Comparison of ENCODE assay signal across 9 cellular contexts in the genomic region with DNA sequence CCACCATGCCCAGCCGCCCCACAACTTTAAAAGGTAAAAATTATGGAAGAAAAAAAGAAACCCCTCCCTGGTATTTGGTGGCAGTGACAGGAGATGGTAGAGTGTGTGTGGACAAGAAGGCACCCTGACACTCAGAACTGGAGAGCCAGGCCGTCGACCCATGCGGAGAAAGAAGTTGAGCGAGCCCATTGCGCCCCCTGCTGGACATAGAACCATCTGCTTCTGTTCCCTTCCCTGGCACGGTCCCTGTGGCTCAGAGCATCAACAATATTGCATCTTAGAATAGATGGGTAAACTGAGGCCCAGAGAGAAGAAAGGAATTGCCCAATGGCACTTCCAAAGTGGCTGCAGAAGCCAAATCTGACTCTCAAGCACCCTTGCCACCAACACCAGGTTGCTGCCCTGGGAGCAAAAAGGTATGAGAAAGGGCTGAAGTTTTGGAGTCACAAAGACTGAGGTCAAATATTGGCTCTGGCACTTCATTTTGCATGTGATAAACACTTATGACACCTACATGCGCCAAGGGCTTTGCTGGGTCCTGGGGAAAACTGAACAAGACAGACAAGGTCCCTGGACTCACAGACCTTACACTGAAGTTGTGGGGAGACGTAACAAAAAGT. TPM values are rescaled to one million over a fixed set of nuclear protein-coding genes. Genes with fewer than 3 reads are reported as not detected.
A peak's percentile ranks its signal among the peaks of the same experiment; 100 is the strongest.
DNase-seq lines count a peak whose midpoint lies in the region; ATAC-seq and TF ChIP-seq lines count a peak whose summit lies in the region.
"Had no signal": no experiment of that assay in that cellular context is flagged by ENCODE, and none has a peak within 500 bp of the region (broad histone marks: within the 10 kb centered on the region; RNA-seq: fewer than 3 reads in every experiment).

No MANE protein-coding gene starts in this region.

- DNase-seq in AG09309 (ENCODE audit: low read depth) (no peak), H9 (peak; percentile 77), NCI-H748 (lab: John Stamatoyannopoulos, UW; ENCODE audit: unreplicated experiment) (peak; percentile 72), mesenchymal stem cell (peak; percentile 76)
- DNase-seq in activated CD4-positive, alpha-beta memory T cell treated with anti-CD3 and anti-CD28 coated beads for 36 hours, result peak; percentile 85
- DNase-seq in effector CD4-positive, alpha-beta T cell, result peak; percentile 64
- peak; percentile 55 to 62 for DNase-seq in stimulated activated CD8-positive, alpha-beta memory T cell treated with anti-CD3 and anti-CD28 coated beads, Interleukin-2, amount 100 ng/mL, for 1 hour (ENCODE audit: low read depth in 2 of 2)

- H2AFZ ChIP-seq in H9 (ENCODE audit: low read length) (no peak overlapping the region), mesenchymal stem cell (ENCODE audit: low read depth, low read length) (no peak overlapping the region)

- CTCF ChIA-PET in activated CD4-positive, alpha-beta memory T cell treated with anti-CD3 and anti-CD28 coated beads for 36 hours (lab: Charles Lee), result interaction anchor here (0.6 to 7.3 kb wide), 14 partner anchors 8 to 347 kb away, joined by 3 to 104 read pairs (median 5); a partner anchor contains a TSS

- H3T11ph ChIP-seq in H9 (ENCODE audit: low read length), result no peak overlapping the region

- H3K36me3 ChIP-seq in mesenchymal stem cell (ENCODE audit: control insufficient read depth in 1 of 2, insufficient read depth in 2 of 2, low read depth in 1 of 2, low read length in 2 of 2), result peaks cover 4 to 19% of the 10 kb centered on the region in 2 experiments

- H3K9me3 ChIP-seq in H9 (ENCODE audit: control insufficient read depth, low read depth, low read length), result no peaks in the 10 kb centered on the region
- H3K9me3 ChIP-seq in mesenchymal stem cell (ENCODE audit: control insufficient read depth, low read length), result no peaks in the 10 kb centered on the region

- WGBS in H9 (ENCODE audit: extremely low coverage, insufficient read length, low lambda C conversion rate), result no CpG with 5 or more reads among the region's 9 CpGs
- WGBS in mesenchymal stem cell, result 27% methylated on average over 9 of the region's 9 CpGs

- no peak overlapping the region for H2BK20ac ChIP-seq in H9 (ENCODE audit: low read depth, low read length, poor library complexity, severe bottlenecking)

- intact Hi-C loops in activated CD4-positive, alpha-beta memory T cell treated with anti-CD3 and anti-CD28 coated beads for 36 hours (cut with micrococcal nuclease), result loop anchor here (1.0 to 2.0 kb wide), 3 partner anchors 9 to 249 kb away; a partner anchor contains a TSS

- no peaks in the 10 kb centered on the region for H4K20me1 ChIP-seq in H9 (ENCODE audit: control insufficient read depth, insufficient read depth, insufficient read length)

- H3K27ac Mint-ChIP-seq in H9, result no peak overlapping the region
- H3K27ac Mint-ChIP-seq in activated CD4-positive, alpha-beta memory T cell treated with anti-CD3 and anti-CD28 coated beads for 36 hours, result no peak overlapping the region

- no peaks in the 10 kb centered on the region for H3K27me3 ChIP-seq in H9 (ENCODE audit: insufficient read depth, low read length)
- peaks cover 0 to 9% of the 10 kb centered on the region in 2 experiments for H3K27me3 ChIP-seq in mesenchymal stem cell (ENCODE audit: control insufficient read depth in 1 of 2, insufficient read depth in 1 of 2, low read length in 2 of 2)

- no peak overlapping the region for H2AK5ac ChIP-seq in H9 (ENCODE audit: insufficient read length, low read length)
- H2AK5ac ChIP-seq in mesenchymal stem cell (ENCODE audit: low read length, severe bottlenecking), result no peak overlapping the region

- no peaks in the 10 kb centered on the region; the same call in 1 of the 2 replicates for H3K27me3 Mint-ChIP-seq in H9 (ENCODE audit: low read depth)
- H3K27me3 Mint-ChIP-seq in activated CD4-positive, alpha-beta memory T cell treated with anti-CD3 and anti-CD28 coated beads for 36 hours, result no peaks in the 10 kb centered on the region

- H2BK5ac ChIP-seq in H9 (ENCODE audit: insufficient read length, low read length) (no peak overlapping the region), mesenchymal stem cell (ENCODE audit: low read depth, low read length, poor library complexity, severe bottlenecking) (no peak overlapping the region)

- H3K14ac ChIP-seq in H9 (ENCODE audit: insufficient read depth, low read length), result no peak overlapping the region
- no peak overlapping the region for H3K14ac ChIP-seq in mesenchymal stem cell (ENCODE audit: low read length in 2 of 2)

- H2BK120ac ChIP-seq in H9 (ENCODE audit: low read depth, low read length, poor library complexity, severe bottlenecking), result no peak overlapping the region
- H2BK120ac ChIP-seq in mesenchymal stem cell (ENCODE audit: low read depth, low read length), result no peak overlapping the region

- H3K79me1 ChIP-seq in H9 (ENCODE audit: insufficient read depth, low read depth, low read length, poor library complexity, severe bottlenecking) (no peaks in the 10 kb centered on the region), mesenchymal stem cell (replicated peaks; ENCODE audit: low read length, poor library complexity, severe bottlenecking) (no peaks in the 10 kb centered on the region)

- TF ChIP-seq CTCF in AG09309 (IDR thresholded peaks at IDR 0.05; ENCODE audit: control insufficient read depth, insufficient read depth, low read depth, low read length, missing control alignments) (peak; percentile 88), H9 (conservative IDR thresholded peaks at IDR 0.05) (peak; percentile 91)

- H3K27ac ChIP-seq in H9 (ENCODE audit: insufficient read length, low read depth, low read length), result no peak overlapping the region
- no peak overlapping the region for H3K27ac ChIP-seq in mesenchymal stem cell (ENCODE audit: low read length, poor library complexity, severe bottlenecking)

- H2BK15ac ChIP-seq in H9 (ENCODE audit: low read depth, low read length) (no peak overlapping the region), mesenchymal stem cell (ENCODE audit: low read depth, poor library complexity, severe bottlenecking) (no peak overlapping the region)

- H3K56ac ChIP-seq in H9 (ENCODE audit: insufficient read length, low read depth, low read length), result no peak overlapping the region

- H3K4me2 ChIP-seq in H9 (ENCODE audit: insufficient read depth, insufficient read length, low read length), result no peak overlapping the region
- H3K4me2 ChIP-seq in mesenchymal stem cell (ENCODE audit: low read length, poor library complexity, severe bottlenecking), result no peak overlapping the region

- H3K9me3 Mint-ChIP-seq in H9, result no peaks in the 10 kb centered on the region
- no peaks in the 10 kb centered on the region for H3K9me3 Mint-ChIP-seq in activated CD4-positive, alpha-beta memory T cell treated with anti-CD3 and anti-CD28 coated beads for 36 hours

- no peak overlapping the region for H3K9ac ChIP-seq in H9 (ENCODE audit: extremely low read depth, insufficient read length, low read length)
- no peak overlapping the region for H3K9ac ChIP-seq in mesenchymal stem cell (ENCODE audit: low read length)

- H3K23ac ChIP-seq in H9 (ENCODE audit: insufficient read length, low read depth, low read length) (no peak overlapping the region), mesenchymal stem cell (ENCODE audit: low read length in 2 of 2) (no peak overlapping the region)

- no peak overlapping the region for H3K4ac ChIP-seq in H9 (ENCODE audit: low read depth, low read length)
- H3K4ac ChIP-seq in mesenchymal stem cell (ENCODE audit: low read depth in 1 of 2, low read length in 2 of 2), result no peak overlapping the region

- no peak overlapping the region for H2BK12ac ChIP-seq in H9 (ENCODE audit: insufficient read length, low read depth, low read length)
- H2BK12ac ChIP-seq in mesenchymal stem cell (ENCODE audit: low read length in 2 of 2), result no peak overlapping the region

- no peak overlapping the region for H4K91ac ChIP-seq in H9 (ENCODE audit: insufficient read length, low read depth, low read length)
- H4K91ac ChIP-seq in mesenchymal stem cell (ENCODE audit: low read length), result no peak overlapping the region

- no peaks in the 10 kb centered on the region for H3K23me2 ChIP-seq in H9 (ENCODE audit: insufficient read length, low read depth, low read length, poor library complexity, severe bottlenecking)

- H3K79me2 ChIP-seq in H9 (ENCODE audit: insufficient read depth, low read length), result no peaks in the 10 kb centered on the region

- H3K4me1 ChIP-seq in H9 (ENCODE audit: insufficient read depth, low read length) (no peaks in the 10 kb centered on the region), mesenchymal stem cell (ENCODE audit: control insufficient read depth, insufficient read depth, low read depth, low read length) (no peaks in the 10 kb centered on the region)

- peaks cover 4 to 17% (median 10%) of the 10 kb centered on the region in 3 experiments; a peak in 6 of 7 replicates for H3K36me3 Mint-ChIP-seq in H9 (ENCODE audit: insufficient read depth in 1 of 3, low read depth in 3 of 3)
- H3K36me3 Mint-ChIP-seq in activated CD4-positive, alpha-beta memory T cell treated with anti-CD3 and anti-CD28 coated beads for 36 hours, result peaks cover 11% of the 10 kb centered on the region

- H4K5ac ChIP-seq in H9 (ENCODE audit: insufficient read length, low read depth, low read length), result no peak overlapping the region

- H3K4me3 Mint-ChIP-seq in H9, result no peak overlapping the region
- H3K4me3 Mint-ChIP-seq in activated CD4-positive, alpha-beta memory T cell treated with anti-CD3 and anti-CD28 coated beads for 36 hours, result no peak overlapping the region

- no peak for ATAC-seq in GM21723 (IDR thresholded peaks at IDR 0.05; ENCODE audit: unreplicated experiment)

- H4K8ac ChIP-seq in H9 (replicated peaks; ENCODE audit: insufficient read length, low read depth, low read length) (no peak overlapping the region), mesenchymal stem cell (ENCODE audit: low read length) (no peak overlapping the region)

- H3K4me3 ChIP-seq in AG09309 (ENCODE audit: control insufficient read depth, low read depth, low read length), result no peak overlapping the region
- no peak overlapping the region for H3K4me3 ChIP-seq in mesenchymal stem cell (ENCODE audit: insufficient read depth in 1 of 2, low read depth in 1 of 2, low read length in 2 of 2)

- POLR2A ChIA-PET in activated CD4-positive, alpha-beta memory T cell treated with anti-CD3 and anti-CD28 coated beads for 36 hours (lab: Charles Lee), result no interaction called here

- no peak overlapping the region for H3K18ac ChIP-seq in H9 (ENCODE audit: insufficient read length, low read depth, low read length)
- no peak overlapping the region for H3K18ac ChIP-seq in mesenchymal stem cell (ENCODE audit: low read depth in 1 of 2, low read length in 2 of 2)

- H3K4me1 Mint-ChIP-seq in H9, result peaks cover 0 to 3% of the 10 kb centered on the region in 2 experiments; a peak in 1 of 4 replicates
- H3K4me1 Mint-ChIP-seq in activated CD4-positive, alpha-beta memory T cell treated with anti-CD3 and anti-CD28 coated beads for 36 hours (ENCODE audit: low read depth), result no peaks in the 10 kb centered on the region

RNA-seq across cellular contexts. Expression of a gene that starts 8.6 kb away (rescaled TPM):
- total RNA-seq in H9 (2021), result 105 and 106 TPM in 2 replicates
- 100 to 1,000 TPM; 104 to 106 TPM for total RNA-seq in activated CD4-positive, alpha-beta memory T cell treated with anti-CD3 and anti-CD28 coated beads for 36 hours
- polyA plus RNA-seq in mesenchymal stem cell (2013, experiment 1 of 2), result 57.2 TPM
- 64.5 TPM for polyA plus RNA-seq in mesenchymal stem cell (2013, experiment 2 of 2)

RNA-seq across cellular contexts. Expression of a gene that starts 9.3 kb away (rescaled TPM):
- total RNA-seq in H9 (2021), result 1.6 and 1.8 TPM in 2 replicates
- not detected for total RNA-seq in activated CD4-positive, alpha-beta memory T cell treated with anti-CD3 and anti-CD28 coated beads for 36 hours
- 0.08 TPM for polyA plus RNA-seq in mesenchymal stem cell (2013, experiment 1 of 2)
- 0.08 TPM for polyA plus RNA-seq in mesenchymal stem cell (2013, experiment 2 of 2)
- total RNA-seq: subcutaneous adipose tissue had no signal

RNA-seq across cellular contexts. Expression of a gene that starts 36.6 kb away (rescaled TPM):
- total RNA-seq in H9 (2021), result 9.3 and 10.3 TPM in 2 replicates
- 1 to 10 TPM; 7.0 to 8.5 TPM for total RNA-seq in activated CD4-positive, alpha-beta memory T cell treated with anti-CD3 and anti-CD28 coated beads for 36 hours
- polyA plus RNA-seq in mesenchymal stem cell (2013, experiment 1 of 2), result 5.8 TPM
- polyA plus RNA-seq in mesenchymal stem cell (2013, experiment 2 of 2), result 5.3 TPM

RNA-seq across cellular contexts. Expression of a gene that starts 50.1 kb away (rescaled TPM):
- total RNA-seq in H9 (2021), result 83.1 and 85.3 TPM in 2 replicates
- total RNA-seq in activated CD4-positive, alpha-beta memory T cell treated with anti-CD3 and anti-CD28 coated beads for 36 hours, result 10 to 100 TPM; 76.1 to 89.7 TPM
- 31.7 TPM for polyA plus RNA-seq in mesenchymal stem cell (2013, experiment 1 of 2)
- polyA plus RNA-seq in mesenchymal stem cell (2013, experiment 2 of 2), result 31.0 TPM

RNA-seq across cellular contexts. Expression of a gene that starts 58.5 kb away (rescaled TPM):
- total RNA-seq in H9 (2021), result 29.7 and 29.8 TPM in 2 replicates
- 10 to 100 TPM; 10.3 to 10.6 TPM for total RNA-seq in activated CD4-positive, alpha-beta memory T cell treated with anti-CD3 and anti-CD28 coated beads for 36 hours
- polyA plus RNA-seq in mesenchymal stem cell (2013, experiment 1 of 2), result 14.6 TPM
- 14.5 TPM for polyA plus RNA-seq in mesenchymal stem cell (2013, experiment 2 of 2)
